In genomic region chr1:101198842-101199636, GRCh38 we compare ENCODE assay signal across 10 cellular contexts. TPM values are rescaled to one million over a fixed set of nuclear protein-coding genes. Genes with fewer than 3 reads are reported as not detected.
DNase-seq lines count a peak whose midpoint lies in the region; ATAC-seq and TF ChIP-seq lines count a peak whose summit lies in the region.
"Had no signal": no experiment of that assay in that cellular context is flagged by ENCODE, and none has a peak within 500 bp of the region (broad histone marks: within the 10 kb centered on the region; RNA-seq: fewer than 3 reads in every experiment).

No MANE protein-coding gene starts in this region.

- H3K4me3 Mint-ChIP-seq in memory B cell (peak overlapping the region; percentile 15), T-helper 17 cell (no peak overlapping the region)

- peak; percentile 99 for ATAC-seq in GM18907 (IDR thresholded peaks at IDR 0.05; ENCODE audit: unreplicated experiment)
- ATAC-seq in GM21717 (IDR thresholded peaks at IDR 0.05; ENCODE audit: unreplicated experiment), result peak; percentile 99
- ATAC-seq in HG03469 (IDR thresholded peaks at IDR 0.05; ENCODE audit: unreplicated experiment), result peak; percentile 99
- peak; percentile 94 for ATAC-seq in memory B cell (ENCODE audit: low read depth)
- ATAC-seq in T-helper 17 cell, result no peak

- DNase-seq in memory B cell (ENCODE audit: low spot score in 2 of 2) (no peak), T-helper 17 cell (no peak), testis (no peak)
- DNase-seq in effector memory CD4-positive, alpha-beta T cell, result no peak
- DNase-seq: NCI-H774, trophoblast cell had no signal

- peak overlapping the region; percentile 72 for H3K27ac Mint-ChIP-seq in memory B cell
- no peak overlapping the region for H3K27ac Mint-ChIP-seq in T-helper 17 cell

- H3K9me3 Mint-ChIP-seq in memory B cell, result peaks cover 1% of the 10 kb centered on the region

- intact Hi-C loops in testis (cut with DNase I; ENCODE audit: low total_unique reads), result no loop called here

- no peak for TF ChIP-seq POLR2A in testis (IDR thresholded peaks at IDR 0.05)

- no peaks in the 10 kb centered on the region for H3K36me3 Mint-ChIP-seq in memory B cell
- peaks cover 3% of the 10 kb centered on the region for H3K36me3 Mint-ChIP-seq in T-helper 17 cell (ENCODE audit: low read depth)

- 85 to 90% methylated on average over 8 of the region's 8 CpGs for WGBS in testis, 2 donors

- no peaks in the 10 kb centered on the region for H3K9me3 ChIP-seq in T-helper 17 cell (ENCODE audit: control insufficient read depth, low read length, poor library complexity, severe bottlenecking)
- no peaks in the 10 kb centered on the region for H3K9me3 ChIP-seq in effector memory CD4-positive, alpha-beta T cell (ENCODE audit: control insufficient read depth, low read length)
- H3K9me3 ChIP-seq in testis, result no peaks in the 10 kb centered on the region

- no peak overlapping the region for H3K27ac ChIP-seq in effector memory CD4-positive, alpha-beta T cell (ENCODE audit: insufficient read depth, low read length, poor library complexity, severe bottlenecking)
- H3K27ac ChIP-seq in testis, result no peak overlapping the region
- H3K27ac ChIP-seq: parathyroid adenoma had no signal

- H3K4me1 ChIP-seq in effector memory CD4-positive, alpha-beta T cell (ENCODE audit: control insufficient read depth, insufficient read depth, low read length, poor library complexity, severe bottlenecking), result no peaks in the 10 kb centered on the region
- no peaks in the 10 kb centered on the region for H3K4me1 ChIP-seq in testis

- H3K27me3 ChIP-seq in effector memory CD4-positive, alpha-beta T cell (replicated peaks; ENCODE audit: control insufficient read depth, insufficient read depth, low read length, poor library complexity, severe bottlenecking), result no peaks in the 10 kb centered on the region
- H3K27me3 ChIP-seq in testis, result no peaks in the 10 kb centered on the region

- H3K27me3 Mint-ChIP-seq in memory B cell (no peaks in the 10 kb centered on the region), T-helper 17 cell (peaks cover 5% of the 10 kb centered on the region)

- H3K4me3 ChIP-seq in effector memory CD4-positive, alpha-beta T cell (ENCODE audit: insufficient read depth, low read depth, low read length, poor library complexity, severe bottlenecking), result no peak overlapping the region
- H3K4me3 ChIP-seq in testis, result no peak overlapping the region

- no peak for TF ChIP-seq CTCF in testis (IDR thresholded peaks at IDR 0.05)

- H3K4me1 Mint-ChIP-seq in memory B cell (peaks cover 17% of the 10 kb centered on the region), T-helper 17 cell (peaks cover 9% of the 10 kb centered on the region)

- no peaks in the 10 kb centered on the region for H3K36me3 ChIP-seq in effector memory CD4-positive, alpha-beta T cell (ENCODE audit: control insufficient read depth, insufficient read depth, low read length)
- no peaks in the 10 kb centered on the region for H3K36me3 ChIP-seq in testis (ENCODE audit: low read depth, missing control alignments)

RNA-seq across cellular contexts. Expression of gene S1PR1, which starts 37.8 kb away (rescaled TPM):
- 100 to 1,000 TPM; 157 to 226 TPM for total RNA-seq in T-helper 17 cell
- 10 to 100 TPM in 1 of 2 donors, 1 to 10 TPM in 1; 6.4 to 11.5 TPM for total RNA-seq in testis
- polyA plus RNA-seq in testis (ENCODE audit: insufficient read depth, low read depth, low replicate concordance), result 9.3 TPM

Comparison
In these comparisons a context has a peak if more than half of its experiments do, and no peak if none do; other contexts are left out.
1. RNA of gene S1PR1, which starts 37.8 kb away (total RNA-seq): 157 to 226 TPM in T-helper 17 cell; 6.4 to 11.5 TPM in testis; every median in the first group is over 10 times any median in the second.